Comparison of ENCODE assay signal across 25 cellular contexts in the genomic region with DNA sequence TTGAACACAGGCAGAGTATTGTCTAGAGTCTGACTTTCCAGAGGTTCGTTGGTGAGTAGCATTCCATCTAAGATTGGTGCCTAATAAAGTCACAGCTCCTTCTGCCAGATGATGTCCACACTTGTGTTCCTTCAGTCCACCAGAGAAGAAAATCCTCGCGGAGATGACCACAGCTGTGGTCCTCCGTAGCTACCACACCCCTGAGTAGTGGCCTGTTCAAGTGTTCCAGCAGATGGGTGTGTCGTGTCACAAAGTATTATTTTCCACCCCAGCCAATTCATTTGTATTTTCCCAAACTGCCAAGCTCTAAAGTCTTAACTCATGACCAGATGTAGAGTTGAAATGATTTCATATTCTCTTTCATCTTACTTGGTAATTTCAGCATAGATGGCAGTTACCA.
"Had no signal": no experiment of that assay in that cellular context is flagged by ENCODE, and none has a peak within 500 bp of the region (broad histone marks: within the 10 kb centered on the region; RNA-seq: fewer than 3 reads in every experiment).

No MANE protein-coding gene starts in this region.

- H3K27me3 ChIP-seq: neural progenitor cell, ovary, right lobe of liver, sigmoid colon, stomach, thyroid gland, tibial nerve, upper lobe of left lung, vagina had no signal

- H3K9me3 ChIP-seq: ovary, psoas muscle, right lobe of liver, sigmoid colon, stomach, thoracic aorta, thyroid gland, tibial nerve, upper lobe of left lung, vagina had no signal

- ATAC-seq: natural killer cell treated with Interleukin-12 subunit alpha and Interleukin-12 subunit beta and Interleukin-15 and Interleukin-18, amount 100 ng/mL, for 72 hours; psoas muscle; right cardiac atrium; right lobe of liver; stimulated activated effector memory CD8-positive, alpha-beta T cell treated with anti-CD3 and anti-CD28 coated beads, Interleukin-12 subunit alpha, Interleukin-12 subunit beta, amount 100 ng/mL, for 72 hours; stimulated activated naive B cell treated with anti-CD40 and anti-IgM and Interleukin-4, amounts not matched to agents 10 μg/mL and 1 μg/mL and 100 μg/mL, for 72 hours had no signal

- H3K36me3 ChIP-seq: neural progenitor cell, ovary, right lobe of liver, sigmoid colon, stomach, thoracic aorta, thyroid gland, tibial nerve, upper lobe of left lung, vagina had no signal

- DNase-seq: occipital lobe; ovary; posterior cingulate gyrus; psoas muscle; right cardiac atrium; right lobe of liver; sigmoid colon; small intestine; stimulated activated CD4-positive, alpha-beta T cell treated with anti-CD3 and anti-CD28 coated beads, Interleukin-15, amount 100 ng/mL, for 24 hours; stimulated activated CD4-positive, alpha-beta T cell treated with anti-CD3 and anti-CD28 coated beads, Interleukin-2, amount 100 ng/mL, for 24 hours; stimulated activated CD4-positive, alpha-beta T cell treated with anti-CD3 and anti-CD28 coated beads, Interleukin-2, amount 100 ng/mL, for 48 hours; stimulated activated CD4-positive, alpha-beta T cell treated with anti-CD3 and anti-CD28 coated beads, Interleukin-4, amount 100 ng/mL, for 24 hours; stimulated activated naive B cell treated with anti-CD40 and anti-IgM and Interleukin-4, amounts not matched to agents 10 μg/mL and 1 μg/mL and 100 μg/mL, for 72 hours; stimulated activated naive CD4-positive, alpha-beta T cell treated with Interleukin-2 at 50 U/mL for 16 hours; stomach; thyroid gland; trophoblast cell; upper lobe of left lung had no signal

- H3K4me1 ChIP-seq: neural progenitor cell, parathyroid adenoma, psoas muscle, right lobe of liver, sigmoid colon, stomach, thyroid gland, upper lobe of left lung, vagina had no signal

- H3K4me3 ChIP-seq: neural progenitor cell, ovary, psoas muscle, right lobe of liver, sigmoid colon, stomach, thoracic aorta, thyroid gland, tibial nerve, upper lobe of left lung, vagina had no signal

- H3K27ac ChIP-seq: neural progenitor cell, ovary, parathyroid adenoma, psoas muscle, right lobe of liver, sigmoid colon, stomach, thoracic aorta, thyroid gland, tibial nerve, upper lobe of left lung, vagina had no signal
